Comparison of ENCODE assay signal across 9 cellular contexts in the genomic region with DNA sequence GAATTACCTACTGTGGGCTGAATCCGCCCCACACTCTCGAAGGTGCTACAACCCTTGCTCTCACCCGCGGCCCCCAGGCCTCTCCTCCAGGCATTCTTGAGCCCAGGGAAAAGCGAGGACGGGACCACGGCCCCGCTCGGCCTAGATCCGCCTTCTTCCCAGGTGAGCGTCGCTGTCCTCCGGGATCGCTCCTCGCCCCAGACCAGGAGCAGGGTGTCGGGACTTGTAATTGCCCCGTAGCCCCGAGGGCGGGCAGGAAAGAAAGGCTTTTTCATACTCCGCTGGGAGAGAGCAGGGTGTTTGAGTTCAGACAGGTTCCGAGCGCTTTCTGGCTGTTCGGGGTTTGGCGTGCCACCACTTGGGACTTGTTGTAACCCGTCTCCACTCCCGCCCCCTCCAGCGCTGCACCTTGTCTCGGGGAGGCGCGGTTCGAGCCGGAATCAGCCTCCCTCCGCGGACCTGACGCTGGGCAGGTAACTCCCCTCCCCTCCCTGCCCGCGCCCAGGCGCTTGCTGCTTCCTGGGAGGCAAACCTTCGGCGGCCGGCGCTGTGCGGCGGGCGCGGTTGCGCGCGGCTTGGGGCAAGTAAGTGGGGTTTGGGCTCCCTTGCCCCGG. TPM values are rescaled to one million over a fixed set of nuclear protein-coding genes. Genes with fewer than 3 reads are reported as not detected.
A peak's percentile ranks its signal among the peaks of the same experiment; 100 is the strongest.
DNase-seq lines count a peak whose midpoint lies in the region; ATAC-seq, FAIRE-seq and TF ChIP-seq lines count a peak whose summit lies in the region.
"Had no signal": no experiment of that assay in that cellular context is flagged by ENCODE, and none has a peak within 500 bp of the region (broad histone marks: within the 10 kb centered on the region; RNA-seq: fewer than 3 reads in every experiment).

A gene with protein sequence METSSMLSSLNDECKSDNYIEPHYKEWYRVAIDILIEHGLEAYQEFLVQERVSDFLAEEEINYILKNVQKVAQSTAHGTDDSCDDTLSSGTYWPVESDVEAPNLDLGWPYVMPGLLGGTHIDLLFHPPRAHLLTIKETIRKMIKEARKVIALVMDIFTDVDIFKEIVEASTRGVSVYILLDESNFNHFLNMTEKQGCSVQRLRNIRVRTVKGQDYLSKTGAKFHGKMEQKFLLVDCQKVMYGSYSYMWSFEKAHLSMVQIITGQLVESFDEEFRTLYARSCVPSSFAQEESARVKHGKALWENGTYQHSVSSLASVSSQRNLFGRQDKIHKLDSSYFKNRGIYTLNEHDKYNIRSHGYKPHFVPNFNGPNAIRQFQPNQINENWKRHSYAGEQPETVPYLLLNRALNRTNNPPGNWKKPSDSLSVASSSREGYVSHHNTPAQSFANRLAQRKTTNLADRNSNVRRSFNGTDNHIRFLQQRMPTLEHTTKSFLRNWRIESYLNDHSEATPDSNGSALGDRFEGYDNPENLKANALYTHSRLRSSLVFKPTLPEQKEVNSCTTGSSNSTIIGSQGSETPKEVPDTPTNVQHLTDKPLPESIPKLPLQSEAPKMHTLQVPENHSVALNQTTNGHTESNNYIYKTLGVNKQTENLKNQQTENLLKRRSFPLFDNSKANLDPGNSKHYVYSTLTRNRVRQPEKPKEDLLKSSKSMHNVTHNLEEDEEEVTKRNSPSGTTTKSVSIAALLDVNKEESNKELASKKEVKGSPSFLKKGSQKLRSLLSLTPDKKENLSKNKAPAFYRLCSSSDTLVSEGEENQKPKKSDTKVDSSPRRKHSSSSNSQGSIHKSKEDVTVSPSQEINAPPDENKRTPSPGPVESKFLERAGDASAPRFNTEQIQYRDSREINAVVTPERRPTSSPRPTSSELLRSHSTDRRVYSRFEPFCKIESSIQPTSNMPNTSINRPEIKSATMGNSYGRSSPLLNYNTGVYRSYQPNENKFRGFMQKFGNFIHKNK (plus strand): TSS at position 529 of the 614 bp plus-strand sequence. CDS start 23,476 bp downstream, outside the sequence.

- H3K36me3 Mint-ChIP-seq in activated T-cell treated with anti-CD3 and anti-CD28 coated beads, Interleukin-2, amount 50 U/mL, for 24 hours (ENCODE audit: low read depth) = no peaks in the 10 kb centered on the region
- no peaks in the 10 kb centered on the region for H3K36me3 Mint-ChIP-seq in CD8-positive, alpha-beta T cell
- H3K36me3 Mint-ChIP-seq: natural killer cell had no signal

- H3K4me1 ChIP-seq in heart right ventricle (peaks cover 0 to 5% (median 0%) of the 10 kb centered on the region in 9 donors), pancreas (no peaks in the 10 kb centered on the region)
- H3K4me1 ChIP-seq in CD8-positive, alpha-beta T cell (ENCODE audit: insufficient read depth, low read length) = no peaks in the 10 kb centered on the region

- ATAC-seq in heart right ventricle (peak in 5 of 8 donors; percentile 22 to 76 (median 35)), pancreas (peak; percentile 94 to 97 (median 94))
- no peak for ATAC-seq in CD8-positive, alpha-beta T cell

- POLR2A ChIA-PET in RWPE1 (lab: Yijun Ruan, JAX; ENCODE audit: low non-redundant PET) = no interaction called here
- POLR2A ChIA-PET in CD8-positive, alpha-beta T cell (lab: Charles Lee) = no interaction called here

- H3K27ac ChIP-seq in RWPE1 = peak within 1 kb of the TSS; percentile 91
- peak within 1 kb of the TSS in 2 of 10 donors; percentile 30 to 52 for H3K27ac ChIP-seq in heart right ventricle
- peak within 1 kb of the TSS; percentile 67 to 86 (median 80) for H3K27ac ChIP-seq in pancreas
- no peak within 1 kb of the TSS for H3K27ac ChIP-seq in CD8-positive, alpha-beta T cell (ENCODE audit: low read depth, low read length)

- no peak within 1 kb of the TSS for H3K27ac Mint-ChIP-seq in activated T-cell treated with anti-CD3 and anti-CD28 coated beads, Interleukin-2, amount 50 U/mL, for 24 hours
- no peak within 1 kb of the TSS for H3K27ac Mint-ChIP-seq in CD8-positive, alpha-beta T cell
- H3K27ac Mint-ChIP-seq: natural killer cell had no signal

- WGBS in heart right ventricle, 2 donors = 3 to 5% methylated on average over 50 of the region's 50 CpGs
- WGBS in pancreas, 2 donors = 1 to 3% methylated on average over 41 to 50 of the region's 50 CpGs

- CTCF ChIA-PET in RWPE1 (lab: Yijun Ruan, JAX) = no interaction called here
- CTCF ChIA-PET in CD8-positive, alpha-beta T cell (lab: Charles Lee) = no interaction called here

- H3K4me3 ChIP-seq in heart right ventricle (peak within 1 kb of the TSS; percentile 20 to 55 (median 48)), pancreas (peak within 1 kb of the TSS; percentile 42 to 75 (median 59))
- no peak within 1 kb of the TSS for H3K4me3 ChIP-seq in CD8-positive, alpha-beta T cell (ENCODE audit: low read depth, low read length)

- peaks cover 6% of the 10 kb centered on the region for H3K9me3 Mint-ChIP-seq in activated T-cell treated with anti-CD3 and anti-CD28 coated beads, Interleukin-2, amount 50 U/mL, for 24 hours
- H3K9me3 Mint-ChIP-seq in CD8-positive, alpha-beta T cell = peaks cover 7% of the 10 kb centered on the region

- TF ChIP-seq CTCF in RWPE1 (conservative IDR thresholded peaks at IDR 0.05; ENCODE audit: low read depth) = no peak
- TF ChIP-seq CTCF in heart right ventricle (IDR thresholded peaks at IDR 0.05) = no peak
- TF ChIP-seq CTCF in pancreas (IDR thresholded peaks at IDR 0.05) = no peak
- TF ChIP-seq CTCF in CD8-positive, alpha-beta T cell (IDR thresholded peaks at IDR 0.05) = no peak

- H3K36me3 ChIP-seq in heart right ventricle (no peaks in the 10 kb centered on the region), pancreas (no peaks in the 10 kb centered on the region)
- H3K36me3 ChIP-seq in CD8-positive, alpha-beta T cell (ENCODE audit: insufficient read depth, low read length) = no peaks in the 10 kb centered on the region

- FAIRE-seq in pancreas (lab: Jason Lieb, UNC) = no peak

- H3K4me1 Mint-ChIP-seq in activated T-cell treated with anti-CD3 and anti-CD28 coated beads, Interleukin-2, amount 50 U/mL, for 24 hours (ENCODE audit: low read depth) = no peaks in the 10 kb centered on the region
- H3K4me1 Mint-ChIP-seq in CD8-positive, alpha-beta T cell (ENCODE audit: low read depth) = no peaks in the 10 kb centered on the region

- no peak within 1 kb of the TSS for H3K4me3 Mint-ChIP-seq in activated T-cell treated with anti-CD3 and anti-CD28 coated beads, Interleukin-2, amount 50 U/mL, for 24 hours
- H3K4me3 Mint-ChIP-seq in CD8-positive, alpha-beta T cell = no peak within 1 kb of the TSS
- H3K4me3 Mint-ChIP-seq: natural killer cell had no signal

- intact Hi-C loops in heart right ventricle (cut with DNase I) = no loop called here
- intact Hi-C loops in pancreas (cut with DNase I) = no loop called here
- intact Hi-C loops in CD8-positive, alpha-beta T cell (cut with DNase I, micrococcal nuclease) = no loop called here

- H3K27me3 Mint-ChIP-seq in activated T-cell treated with anti-CD3 and anti-CD28 coated beads, Interleukin-2, amount 50 U/mL, for 24 hours = peaks cover 28% of the 10 kb centered on the region
- peaks cover 19% of the 10 kb centered on the region for H3K27me3 Mint-ChIP-seq in CD8-positive, alpha-beta T cell (ENCODE audit: low read depth)

- DNase-seq in DMS53 (lab: John Stamatoyannopoulos, UW) (peak; percentile 80), RWPE1 (ENCODE audit: low spot score) (peak; percentile 84), heart right ventricle (peak in 1 of 2 donors; percentile 19), pancreas (peak; percentile 65 to 89 (median 78)), NCI-H2227 (lab: John Stamatoyannopoulos, UW; ENCODE audit: unreplicated experiment) (no peak), T1000 (lab: John Stamatoyannopoulos, UW) (no peak)
- no peak for DNase-seq in activated T-cell treated with anti-CD3 and anti-CD28 coated beads, Interleukin-2, amount 50 U/mL, for 24 hours
- no peak for DNase-seq in CD8-positive, alpha-beta T cell
- DNase-seq: natural killer cell had no signal

- peaks cover 11 to 41% (median 23%) of the 10 kb centered on the region in 7 donors for H3K27me3 ChIP-seq in heart right ventricle
- H3K27me3 ChIP-seq in pancreas = no peaks in the 10 kb centered on the region
- no peaks in the 10 kb centered on the region for H3K27me3 ChIP-seq in CD8-positive, alpha-beta T cell (ENCODE audit: insufficient read depth, low read length)

- H3K9me3 ChIP-seq in heart right ventricle = no peaks in the 10 kb centered on the region
- H3K9me3 ChIP-seq in pancreas = no peaks in the 10 kb centered on the region
- H3K9me3 ChIP-seq in CD8-positive, alpha-beta T cell (ENCODE audit: low read length) = no peaks in the 10 kb centered on the region

RNA-seq across cellular contexts. Expression of the gene that starts here (rescaled TPM):
- total RNA-seq in heart right ventricle (1 to 10 TPM in 3 of 10 donors, under 1 TPM in 3, not detected in 4; 0.09 to 7.2 (median 1.1) TPM), pancreas (1 to 10 TPM; 1.0 to 7.3 (median 2.4) TPM)
- polyA plus RNA-seq in heart right ventricle (under 1 TPM; 0.01 to 0.22 TPM), pancreas (under 1 TPM; 0.46 to 0.80 TPM)
- not detected for total RNA-seq in CD8-positive, alpha-beta T cell
- total RNA-seq: natural killer cell had no signal

Comparison
In these comparisons a context has a peak if more than half of its experiments do, and no peak if none do; other contexts are left out.
1. DNase-seq: peak in DMS53 (single experiment), RWPE1 (single experiment) and pancreas (6 of 6); none in activated T-cell treated with anti-CD3 and anti-CD28 coated beads, Interleukin-2, amount 50 U/mL, for 24 hours (single experiment), NCI-H2227 (single experiment), T1000 (single experiment) and CD8-positive, alpha-beta T cell (0 of 7).